ENCODE assay signal across 10 cellular contexts in genomic region chr20:63692436-63693078, GRCh38. TPM values are rescaled to one million over a fixed set of nuclear protein-coding genes. Genes with fewer than 3 reads are reported as not detected.
DNase-seq lines count a peak whose midpoint lies in the region; TF ChIP-seq lines count a peak whose summit lies in the region.
"Had no signal": no experiment of that assay in that cellular context is flagged by ENCODE, and none has a peak within 500 bp of the region (broad histone marks: within the 10 kb centered on the region; RNA-seq: fewer than 3 reads in every experiment).

No MANE protein-coding gene starts in this region.

- H3K27me3 Mint-ChIP-seq in Caco-2 (ENCODE audit: insufficient read depth, unreplicated experiment) (peaks cover 2% of the 10 kb centered on the region), progenitor cell of endocrine pancreas (no peaks in the 10 kb centered on the region)
- H3K27me3 Mint-ChIP-seq: naive thymus-derived CD8-positive, alpha-beta T cell had no signal

- POLR2A ChIA-PET in Caco-2 (lab: Charles Lee), result interaction anchor here (0.6 kb wide), 1 partner anchor 37 kb away, joined by 3 read pairs; no protein-coding TSS in a partner anchor

- H3K4me3 Mint-ChIP-seq in Caco-2 (ENCODE audit: unreplicated experiment), result peak overlapping the region; percentile 18
- H3K4me3 Mint-ChIP-seq in progenitor cell of endocrine pancreas (ENCODE audit: low read depth), result no peak overlapping the region

- H3K4me1 ChIP-seq in Caco-2, result peaks cover 12% of the 10 kb centered on the region
- H3K4me1 ChIP-seq in esophagus muscularis mucosa, result peaks cover 43 to 66% (median 60%) of the 10 kb centered on the region in 4 donors

- intact Hi-C loops in Caco-2 (cut with micrococcal nuclease; ENCODE audit: unreplicated experiment), result loop anchor here (5.0 kb wide), 1 partner anchor 155 kb away; the partner anchor contains the start of gene PTK6
- intact Hi-C loops in esophagus muscularis mucosa (cut with DNase I), result no loop called here
- intact Hi-C loops in dorsolateral prefrontal cortex (cut with DNase I), result no loop called here

- peaks cover 5% of the 10 kb centered on the region for H3K4me1 Mint-ChIP-seq in Caco-2 (ENCODE audit: low read depth, unreplicated experiment)
- H3K4me1 Mint-ChIP-seq in progenitor cell of endocrine pancreas (ENCODE audit: low read depth), result no peaks in the 10 kb centered on the region

- CTCF ChIA-PET in Caco-2 (lab: Charles Lee), result interaction anchor here (1.2 kb wide), 1 partner anchor 34 kb away, joined by 3 read pairs; the partner anchor contains the start of gene RTEL1

- no TSS peak for BruUV-seq in Caco-2 (replicated peaks; lab: Mats Ljungman, UMichigan)

- TF ChIP-seq POLR2A in esophagus muscularis mucosa (IDR thresholded peaks at IDR 0.05; ENCODE audit: low read depth), result no peak

- H3K9me3 Mint-ChIP-seq in Caco-2 (ENCODE audit: unreplicated experiment) (no peaks in the 10 kb centered on the region), progenitor cell of endocrine pancreas (ENCODE audit: low read depth) (no peaks in the 10 kb centered on the region)

- peak in 1 of 2 experiments; percentile 66 for DNase-seq in Caco-2
- DNase-seq in LNCaP clone FGC (ENCODE audit: low read depth), result no peak
- DNase-seq in esophagus muscularis mucosa (ENCODE audit: extremely low spot score), result no peak
- no peak for DNase-seq in progenitor cell of endocrine pancreas (ENCODE audit: low spot score, unreplicated experiment)
- no peak for DNase-seq in dorsolateral prefrontal cortex
- no peak for DNase-seq in NCI-H524 (lab: John Stamatoyannopoulos, UW)
- no peak for DNase-seq in stimulated activated CD4-positive, alpha-beta T cell treated with anti-CD3 and anti-CD28 coated beads, Interleukin-4, amount 100 ng/mL, for 4 hours
- DNase-seq: head of caudate nucleus had no signal

- no peaks in the 10 kb centered on the region for H3K27me3 ChIP-seq in Caco-2 (replicated peaks; ENCODE audit: control insufficient read depth, insufficient read depth, low read length)
- H3K27me3 ChIP-seq in esophagus muscularis mucosa, result no peaks in the 10 kb centered on the region
- H3K27me3 ChIP-seq in dorsolateral prefrontal cortex, result no peaks in the 10 kb centered on the region
- H3K27me3 ChIP-seq: breast epithelium had no signal

- H3K4me3 ChIP-seq in Caco-2 (ENCODE audit: low read depth, low read length) (no peak overlapping the region), LNCaP clone FGC (ENCODE audit: low read depth, low read length) (no peak overlapping the region), esophagus muscularis mucosa (no peak overlapping the region), dorsolateral prefrontal cortex (no peak overlapping the region)
- H3K4me3 ChIP-seq: breast epithelium had no signal

- 64% methylated on average over 17 of the region's 20 CpGs for WGBS in esophagus muscularis mucosa

- TF ChIP-seq EP300 in esophagus muscularis mucosa (IDR thresholded peaks at IDR 0.05), result no peak

- TF ChIP-seq CTCF in Caco-2 (IDR thresholded peaks at IDR 0.05; ENCODE audit: insufficient read depth in 1 of 2, low read depth in 1 of 2, low read length in 1 of 2, severe bottlenecking in 1 of 2, unreplicated experiment in 1 of 2), result no peak
- TF ChIP-seq CTCF in LNCaP clone FGC (IDR thresholded peaks at IDR 0.05; ENCODE audit: control insufficient read depth, extremely low read depth, insufficient read depth), result peak; percentile 12; the same call in 1 of the 2 replicates
- TF ChIP-seq CTCF in esophagus muscularis mucosa (IDR thresholded peaks at IDR 0.05), result no peak
- no peak for TF ChIP-seq CTCF in progenitor cell of endocrine pancreas (IDR thresholded peaks at IDR 0.05; ENCODE audit: unreplicated experiment)
- no peak for TF ChIP-seq CTCF in dorsolateral prefrontal cortex (IDR thresholded peaks at IDR 0.05 in 54 of 56, conservative IDR thresholded peaks at IDR 0.05 in 2 of 56; ENCODE audit: low read depth in 1 of 56, partially characterized antibody in 56 of 56)

- H3K36me3 ChIP-seq in Caco-2 (ENCODE audit: control insufficient read depth, insufficient read depth, low read length) (no peaks in the 10 kb centered on the region; the same call in 1 of the 2 replicates), esophagus muscularis mucosa (peaks cover 7 to 51% (median 32%) of the 10 kb centered on the region in 4 donors)
- H3K36me3 ChIP-seq: breast epithelium had no signal

- H3K9me3 ChIP-seq in Caco-2 (peaks cover 3% of the 10 kb centered on the region; the same call in 1 of the 2 replicates), esophagus muscularis mucosa (no peaks in the 10 kb centered on the region)
- H3K9me3 ChIP-seq: breast epithelium had no signal

- H3K36me3 Mint-ChIP-seq in Caco-2 (ENCODE audit: insufficient read depth, unreplicated experiment), result peaks cover 93% of the 10 kb centered on the region
- H3K36me3 Mint-ChIP-seq in progenitor cell of endocrine pancreas (ENCODE audit: insufficient read depth), result peaks cover 2% of the 10 kb centered on the region

- H3K27ac Mint-ChIP-seq in Caco-2 (ENCODE audit: unreplicated experiment) (peak overlapping the region; percentile 94), progenitor cell of endocrine pancreas (peak overlapping the region; percentile 52)

- H3K27ac ChIP-seq in esophagus muscularis mucosa (replicated peaks in 1 of 4) (peak overlapping the region in 3 of 4 donors; percentile 32 to 55 (median 42)), dorsolateral prefrontal cortex (peak overlapping the region in 3 of 59 donors; percentile 1 to 28 (median 26))

RNA-seq across cellular contexts. Expression of gene TNFRSF6B, which starts 3.9 kb away (rescaled TPM):
- not detected in 2 replicates for total RNA-seq in Caco-2 (2022)
- 10 to 100 TPM in 3 of 4 donors, 1 to 10 TPM in 1; 5.0 to 67.8 (median 26.5) TPM for total RNA-seq in esophagus muscularis mucosa
- not detected in 2 replicates for total RNA-seq in progenitor cell of endocrine pancreas
- total RNA-seq in dorsolateral prefrontal cortex, result 10 to 100 TPM in 54 of 120 experiments, 1 to 10 TPM in 59, under 1 TPM in 3, not detected in 4; 0.70 to 53.7 (median 9.1) TPM

RNA-seq across cellular contexts. Expression of gene ARFRP1, which starts 15.2 kb away (rescaled TPM):
- total RNA-seq in Caco-2 (2022), result 119 and 126 TPM in 2 replicates
- total RNA-seq in esophagus muscularis mucosa, result 10 to 100 TPM; 34.1 to 46.5 (median 44.6) TPM
- 51.0 and 53.8 TPM in 2 replicates for total RNA-seq in progenitor cell of endocrine pancreas
- 10 to 100 TPM; 37.8 to 65.5 (median 48.4) TPM for total RNA-seq in dorsolateral prefrontal cortex

RNA-seq across cellular contexts. Expression of gene ZGPAT, which starts 15.3 kb away (rescaled TPM):
- 69.3 and 74.7 TPM in 2 replicates for total RNA-seq in Caco-2 (2022)
- 10 to 100 TPM; 22.5 to 38.9 (median 28.6) TPM for total RNA-seq in esophagus muscularis mucosa
- 38.5 and 39.0 TPM in 2 replicates for total RNA-seq in progenitor cell of endocrine pancreas
- 10 to 100 TPM; 18.4 to 46.9 (median 28.4) TPM for total RNA-seq in dorsolateral prefrontal cortex

RNA-seq across cellular contexts. Expression of gene RTEL1, which starts 34.4 kb away (rescaled TPM):
- total RNA-seq in Caco-2 (2022) (51.1 and 61.6 TPM in 2 replicates), esophagus muscularis mucosa (10 to 100 TPM in 2 of 4 donors, 1 to 10 TPM in 2; 8.4 to 13.4 (median 9.6) TPM), progenitor cell of endocrine pancreas (35.5 and 39.7 TPM in 2 replicates), dorsolateral prefrontal cortex (10 to 100 TPM; 24.4 to 94.5 (median 44.5) TPM)

RNA-seq across cellular contexts. Expression of gene STMN3, which starts 39.3 kb away (rescaled TPM):
- 27.4 and 27.9 TPM in 2 replicates for total RNA-seq in Caco-2 (2022)
- 10 to 100 TPM; 13.3 to 47.4 (median 28.9) TPM for total RNA-seq in esophagus muscularis mucosa
- total RNA-seq in progenitor cell of endocrine pancreas, result 25.6 and 26.5 TPM in 2 replicates
- 100 to 1,000 TPM; 107 to 445 (median 317) TPM for total RNA-seq in dorsolateral prefrontal cortex
